ENCODE assay signal across 20 cellular contexts in genomic region chr4:48686369-48686768, GRCh38.
DNase-seq lines count a peak whose midpoint lies in the region; ATAC-seq, FAIRE-seq and TF ChIP-seq lines count a peak whose summit lies in the region.
"Had no signal": no experiment of that assay in that cellular context is flagged by ENCODE, and none has a peak within 500 bp of the region (broad histone marks: within the 10 kb centered on the region; RNA-seq: fewer than 3 reads in every experiment).

No MANE protein-coding gene starts in this region.

- H3K9me3 Mint-ChIP-seq in natural killer cell: no peaks in the 10 kb centered on the region
- no peaks in the 10 kb centered on the region for H3K9me3 Mint-ChIP-seq in natural killer cell treated with Interleukin-12 subunit alpha and Interleukin-12 subunit beta and Interleukin-15 and Interleukin-18, amount 100 ng/mL, for 72 hours
- H3K9me3 Mint-ChIP-seq: CD4-positive, alpha-beta memory T cell; H9 had no signal

- no peak for ATAC-seq in natural killer cell
- no peak for ATAC-seq in natural killer cell treated with Interleukin-12 subunit alpha and Interleukin-12 subunit beta and Interleukin-15 and Interleukin-18, amount 100 ng/mL, for 72 hours
- ATAC-seq: GM12878, HepG2 had no signal

- H3K4me3 Mint-ChIP-seq in natural killer cell: no peak overlapping the region
- no peak overlapping the region for H3K4me3 Mint-ChIP-seq in natural killer cell treated with Interleukin-12 subunit alpha and Interleukin-12 subunit beta and Interleukin-15 and Interleukin-18, amount 100 ng/mL, for 72 hours
- H3K4me3 Mint-ChIP-seq: CD4-positive, alpha-beta memory T cell; H9 had no signal

- FAIRE-seq in GM12892 (lab: Jason Lieb, UNC): peak; percentile 40
- peak; percentile 64 for FAIRE-seq in islet of Langerhans (lab: Jason Lieb, UNC)
- FAIRE-seq in urothelium cell line (lab: Jason Lieb, UNC): peak; percentile 48
- FAIRE-seq: GM12878, H1, HepG2 had no signal

- no peak for TF ChIP-seq CTCF in natural killer cell (IDR thresholded peaks at IDR 0.05)

- H3K27ac ChIP-seq in caudate nucleus (ENCODE audit: low read depth, low read length): no peak overlapping the region

- no peaks in the 10 kb centered on the region for H3K36me3 Mint-ChIP-seq in natural killer cell
- H3K36me3 Mint-ChIP-seq in natural killer cell treated with Interleukin-12 subunit alpha and Interleukin-12 subunit beta and Interleukin-15 and Interleukin-18, amount 100 ng/mL, for 72 hours: peaks cover 5% of the 10 kb centered on the region

- H3K27ac Mint-ChIP-seq in natural killer cell: peak overlapping the region; percentile 12 to 19
- H3K27ac Mint-ChIP-seq in natural killer cell treated with Interleukin-12 subunit alpha and Interleukin-12 subunit beta and Interleukin-15 and Interleukin-18, amount 100 ng/mL, for 72 hours: peak overlapping the region in 1 of 2 donors; percentile 45
- H3K27ac Mint-ChIP-seq: H9 had no signal

- peaks cover 54% of the 10 kb centered on the region in 2 donors for H3K4me1 Mint-ChIP-seq in natural killer cell
- H3K4me1 Mint-ChIP-seq in natural killer cell treated with Interleukin-12 subunit alpha and Interleukin-12 subunit beta and Interleukin-15 and Interleukin-18, amount 100 ng/mL, for 72 hours (ENCODE audit: low read depth in 2 of 2): peaks cover 32 to 44% of the 10 kb centered on the region in 2 donors

- H3K27me3 Mint-ChIP-seq in natural killer cell (ENCODE audit: low read depth in 2 of 2): no peaks in the 10 kb centered on the region
- no peaks in the 10 kb centered on the region for H3K27me3 Mint-ChIP-seq in natural killer cell treated with Interleukin-12 subunit alpha and Interleukin-12 subunit beta and Interleukin-15 and Interleukin-18, amount 100 ng/mL, for 72 hours
- H3K27me3 Mint-ChIP-seq: CD4-positive, alpha-beta memory T cell had no signal

- DNase-seq in natural killer cell: no peak
- no peak for DNase-seq in natural killer cell treated with Interleukin-12 subunit alpha and Interleukin-12 subunit beta and Interleukin-15 and Interleukin-18, amount 100 ng/mL, for 72 hours (ENCODE audit: low spot score)
- no peak for DNase-seq in GM12892 (ENCODE audit: insufficient read length)
- no peak for DNase-seq in urothelium cell line (ENCODE audit: low spot score)
- DNase-seq in GOT3 (lab: John Stamatoyannopoulos, UW): no peak
- DNase-seq in caudate nucleus (lab: John Stamatoyannopoulos, UW): no peak
- no peak for DNase-seq in cerebellar cortex (ENCODE audit: low spot score)
- DNase-seq: 8988T; C1 segment of cervical spinal cord; Calu3; CD4-positive, alpha-beta memory T cell; DMS53; DND-41; EL; H9; KG1 had no signal

- TF ChIP-seq POLR2A in GM12892 (IDR thresholded peaks at IDR 0.05; ENCODE audit: low read depth, low read length): no peak

- intact Hi-C loops in natural killer cell (cut with micrococcal nuclease): no loop called here
